In genomic region chr12:122174155-122174845, GRCh38 we compare ENCODE assay signal across 20 cellular contexts.
DNase-seq lines count a peak whose midpoint lies in the region.
"Had no signal": no experiment of that assay in that cellular context is flagged by ENCODE, and none has a peak within 500 bp of the region (broad histone marks: within the 10 kb centered on the region; RNA-seq: fewer than 3 reads in every experiment).

Gene IL31 (minus strand): TSS chr12:122174221. CDS start chr12:122174172, 49 bp downstream.

- H3K4me1 Mint-ChIP-seq in activated T-cell treated with anti-CD3 and anti-CD28 coated beads, Interleukin-2, amount 50 U/mL, for 24 hours (ENCODE audit: low read depth): peaks cover 12% of the 10 kb centered on the region
- H3K4me1 Mint-ChIP-seq: natural killer cell had no signal

- no peaks in the 10 kb centered on the region for H3K36me3 Mint-ChIP-seq in activated T-cell treated with anti-CD3 and anti-CD28 coated beads, Interleukin-2, amount 50 U/mL, for 24 hours (ENCODE audit: low read depth)
- H3K36me3 Mint-ChIP-seq: natural killer cell, type B pancreatic cell had no signal

- H3K27ac Mint-ChIP-seq in activated T-cell treated with anti-CD3 and anti-CD28 coated beads, Interleukin-2, amount 50 U/mL, for 24 hours: peak within 1 kb of the TSS; percentile 18
- H3K27ac Mint-ChIP-seq: natural killer cell, type B pancreatic cell had no signal

- DNase-seq in activated T-cell treated with anti-CD3 and anti-CD28 coated beads, Interleukin-2, amount 50 U/mL, for 24 hours: no peak
- no peak for DNase-seq in activated T-cell treated with anti-CD3 and anti-CD28 coated beads, Interleukin-2, amount 50 U/mL, for 1 hour
- DNase-seq in NCI-H187 treated with DMSO at 0.1 percent for 48 hours (lab: John Stamatoyannopoulos, UW): peak; percentile 23
- peak; percentile 46 to 61 for DNase-seq in activated T-cell treated with anti-CD3 and anti-CD28 coated beads, Interleukin-2, amount 50 U/mL, for 48 hours
- peak; percentile 23 to 36 (median 29) for DNase-seq in stimulated activated CD4-positive, alpha-beta T cell treated with anti-CD3 and anti-CD28 coated beads, TNF-alpha, amount 100 ng/mL, for 48 hours (ENCODE audit: low read depth in 3 of 3)
- DNase-seq in NCI-H510A (lab: John Stamatoyannopoulos, UW): no peak
- DNase-seq in iPS-NIHi7 (ENCODE audit: extremely low spot score): no peak
- DNase-seq: activated CD4-positive, CD25-positive, alpha-beta regulatory T cell; activated effector memory CD4-positive, alpha-beta T cell treated with anti-CD3 and anti-CD28 coated beads, Interleukin-2, amount 50 U/mL, for 16 hours; colonic mucosa; COR-L47; effector CD4-positive, alpha-beta T cell; hypothalamus; left colon; natural killer cell; NCI-H1092; NCI-H524 treated with DMSO at 0.1 percent for 48 hours; substantia nigra; T-helper 1 cell had no signal

- peaks cover 6% of the 10 kb centered on the region for H3K27me3 Mint-ChIP-seq in activated T-cell treated with anti-CD3 and anti-CD28 coated beads, Interleukin-2, amount 50 U/mL, for 24 hours
- H3K27me3 Mint-ChIP-seq: type B pancreatic cell had no signal

- no peak within 1 kb of the TSS for H3K4me3 Mint-ChIP-seq in activated T-cell treated with anti-CD3 and anti-CD28 coated beads, Interleukin-2, amount 50 U/mL, for 24 hours
- H3K4me3 Mint-ChIP-seq: natural killer cell, type B pancreatic cell had no signal

- H3K9me3 Mint-ChIP-seq in activated T-cell treated with anti-CD3 and anti-CD28 coated beads, Interleukin-2, amount 50 U/mL, for 24 hours: no peaks in the 10 kb centered on the region
- H3K9me3 Mint-ChIP-seq: natural killer cell, type B pancreatic cell had no signal

Comparison
In these comparisons a context has a peak if more than half of its experiments do, and no peak if none do; other contexts are left out.
1. DNase-seq: peak in NCI-H187 treated with DMSO at 0.1 percent for 48 hours (single experiment), activated T-cell treated with anti-CD3 and anti-CD28 coated beads, Interleukin-2, amount 50 U/mL, for 48 hours (2 of 2) and stimulated activated CD4-positive, alpha-beta T cell treated with anti-CD3 and anti-CD28 coated beads, TNF-alpha, amount 100 ng/mL, for 48 hours (3 of 3); none in activated T-cell treated with anti-CD3 and anti-CD28 coated beads, Interleukin-2, amount 50 U/mL, for 24 hours (single experiment), activated T-cell treated with anti-CD3 and anti-CD28 coated beads, Interleukin-2, amount 50 U/mL, for 1 hour (single experiment), NCI-H510A (single experiment) and iPS-NIHi7 (single experiment).